Comparison of ENCODE assay signal across 8 cellular contexts in the genomic region with DNA sequence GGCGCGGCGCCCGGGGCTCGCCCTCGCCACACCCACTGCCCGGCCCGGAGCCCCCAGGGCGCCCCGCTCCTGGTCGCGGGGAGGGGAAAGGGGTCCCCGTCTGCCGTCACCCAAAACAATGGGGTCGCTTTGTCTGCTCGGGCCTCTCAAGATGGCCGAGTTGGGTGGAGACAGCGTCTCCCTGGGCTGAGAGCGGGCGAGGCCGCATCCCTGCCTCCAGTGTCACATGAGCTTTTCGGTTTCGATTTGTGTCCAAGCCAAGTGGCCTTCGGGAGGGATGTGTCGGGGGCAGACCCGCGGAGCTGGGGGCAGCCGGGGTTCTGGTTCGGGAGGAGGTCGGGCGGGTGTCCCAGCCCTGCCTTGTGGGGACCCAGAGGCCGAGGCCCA. TPM values are rescaled to one million over a fixed set of nuclear protein-coding genes. Genes with fewer than 3 reads are reported as not detected.
DNase-seq lines count a peak whose midpoint lies in the region; ATAC-seq and TF ChIP-seq lines count a peak whose summit lies in the region.

No MANE protein-coding gene starts in this region.

- H3K27me3 ChIP-seq in HUES64 (ENCODE audit: insufficient read depth, low read length): peaks cover 20% of the 10 kb centered on the region
- no peaks in the 10 kb centered on the region for H3K27me3 ChIP-seq in SK-N-SH (ENCODE audit: insufficient read depth)
- H3K27me3 ChIP-seq in adipocyte (replicated peaks; ENCODE audit: control insufficient read depth, insufficient read depth, low read length): no peaks in the 10 kb centered on the region
- H3K27me3 ChIP-seq in heart right ventricle: no peaks in the 10 kb centered on the region
- no peaks in the 10 kb centered on the region for H3K27me3 ChIP-seq in aorta (ENCODE audit: control insufficient read depth in 1 of 2, insufficient read depth in 2 of 2, low read length in 1 of 2)

- peak overlapping the region; percentile 53 for H3K27ac ChIP-seq in HUES64 (ENCODE audit: low read depth, low read length)
- peak overlapping the region; percentile 83 to 92 for H3K27ac ChIP-seq in SK-N-SH (ENCODE audit: low read depth in 2 of 2, low read length in 1 of 2)
- H3K27ac ChIP-seq in heart right ventricle: peak overlapping the region; percentile 91 to 98 (median 97)
- peak overlapping the region in 1 of 2 donors; percentile 65 for H3K27ac ChIP-seq in aorta (ENCODE audit: low read depth in 1 of 2, low read length in 2 of 2)

- H3K9ac ChIP-seq in HUES64 (ENCODE audit: low read depth, low read length): peak overlapping the region; percentile 94
- peak overlapping the region; percentile 95 for H3K9ac ChIP-seq in SK-N-SH
- peak overlapping the region; percentile 98 for H3K9ac ChIP-seq in adipocyte (ENCODE audit: low read length)

- intact Hi-C loops in heart right ventricle (cut with DNase I) (loop anchor here in 4 of 10 donors (2.0 to 10.0 kb wide), 4 partner anchors 122 to 350 kb away; a partner anchor contains a TSS), posterior vena cava (cut with DNase I) (loop anchor here in 1 of 2 donors (10.0 kb wide), 1 partner anchor 130 kb away; no protein-coding TSS in a partner anchor), aorta (cut with DNase I) (loop anchor here (2.0 to 10.0 kb wide), 3 partner anchors 16 to 350 kb away; a partner anchor contains a TSS)

- 0 out of 2 replicates have a peak overlapping the region, but pooled peaks have one; percentile 25 for H2AFZ ChIP-seq in SK-N-SH (ENCODE audit: low read depth)

- H3K4me1 ChIP-seq in HUES64 (ENCODE audit: insufficient read depth, low read length): peaks cover 23% of the 10 kb centered on the region
- peaks cover 22 to 37% of the 10 kb centered on the region in 2 experiments; a peak in 3 of 4 replicates for H3K4me1 ChIP-seq in SK-N-SH (ENCODE audit: control insufficient read depth in 1 of 2, insufficient read depth in 2 of 2, low read depth in 1 of 2, low read length in 1 of 2)
- peaks cover 37% of the 10 kb centered on the region for H3K4me1 ChIP-seq in adipocyte (ENCODE audit: control insufficient read depth, insufficient read depth, low read length)
- peaks cover 6 to 77% (median 56%) of the 10 kb centered on the region in 9 donors for H3K4me1 ChIP-seq in heart right ventricle
- H3K4me1 ChIP-seq in aorta (ENCODE audit: control insufficient read depth in 1 of 2, insufficient read depth in 2 of 2, low read length in 2 of 2): no peaks in the 10 kb centered on the region

- H3K4me2 ChIP-seq in SK-N-SH: peak overlapping the region; percentile 78

- TF ChIP-seq EP300 in SK-N-SH (IDR thresholded peaks at IDR 0.05; ENCODE audit: borderline replicate concordance in 1 of 2, low read depth in 1 of 2, low read length in 1 of 2): no peak

- POLR2A ChIA-PET in SK-N-SH (lab: Yijun Ruan, JAX): interaction anchor here (0.6 to 1.1 kb wide), 4 partner anchors 21 to 155 kb away, joined by 3 read pairs; no protein-coding TSS in a partner anchor

- peaks cover 10% of the 10 kb centered on the region for H3F3A ChIP-seq in SK-N-SH (replicated peaks; ENCODE audit: insufficient read depth)

- peaks cover 30% of the 10 kb centered on the region for H4K20me1 ChIP-seq in SK-N-SH (ENCODE audit: insufficient read depth)

- H3K36me3 ChIP-seq in HUES64 (ENCODE audit: insufficient read depth, low read length) (peaks cover 10% of the 10 kb centered on the region), SK-N-SH (replicated peaks in 1 of 2; ENCODE audit: control insufficient read depth in 1 of 2, insufficient read depth in 2 of 2, low read length in 1 of 2) (peaks cover 9 to 27% of the 10 kb centered on the region in 2 experiments), adipocyte (ENCODE audit: control insufficient read depth, insufficient read depth, low read length, severe bottlenecking) (peaks cover 8% of the 10 kb centered on the region), heart right ventricle (peaks cover 0 to 19% (median 0%) of the 10 kb centered on the region in 9 donors), aorta (ENCODE audit: control insufficient read depth in 1 of 2, insufficient read depth in 2 of 2, low read length in 1 of 2) (peaks cover 0 to 1% of the 10 kb centered on the region in 2 donors)

- H3K79me2 ChIP-seq in SK-N-SH (ENCODE audit: insufficient read depth): peaks cover 58% of the 10 kb centered on the region

- TF ChIP-seq RAD21 in SK-N-SH (IDR thresholded peaks at IDR 0.05; ENCODE audit: low read length): no peak

- peak overlapping the region; percentile 99 for H3K4me3 ChIP-seq in HUES64 (ENCODE audit: low read length)
- H3K4me3 ChIP-seq in SK-N-SH (ENCODE audit: low read depth in 2 of 2, low read length in 1 of 2): peak overlapping the region; percentile 90 to 97
- peak overlapping the region; percentile 96 for H3K4me3 ChIP-seq in adipocyte (ENCODE audit: low read length)
- peak overlapping the region; percentile 83 to 100 (median 99) for H3K4me3 ChIP-seq in heart right ventricle
- H3K4me3 ChIP-seq in aorta (ENCODE audit: low read length in 2 of 2): peak overlapping the region; percentile 87 to 94

- H3K9me3 ChIP-seq in HUES64 (ENCODE audit: insufficient read depth, low read depth, low read length) (no peaks in the 10 kb centered on the region), SK-N-SH (no peaks in the 10 kb centered on the region), adipocyte (ENCODE audit: control insufficient read depth, low read length) (no peaks in the 10 kb centered on the region), heart right ventricle (no peaks in the 10 kb centered on the region), aorta (ENCODE audit: control insufficient read depth, low read length) (no peaks in the 10 kb centered on the region)

- CTCF ChIA-PET in SK-N-SH (lab: Yijun Ruan, JAX): interaction anchor here (0.6 to 1.4 kb wide), 2 partner anchors 34 to 349 kb away, joined by 3 read pairs; no protein-coding TSS in a partner anchor

- H3K9me2 ChIP-seq in SK-N-SH: no peaks in the 10 kb centered on the region

- DNase-seq in DMS79 treated with DMSO at 0.1 percent for 48 hours (lab: John Stamatoyannopoulos, UW): peak; percentile 63
- peak; percentile 79 for DNase-seq in SK-N-SH
- peak; percentile 85 for DNase-seq in adipocyte (ENCODE audit: low read depth)
- peak; percentile 68 to 69 for DNase-seq in heart right ventricle
- DNase-seq in posterior vena cava (ENCODE audit: low spot score): peak; percentile 89
- DNase-seq in aorta: peak; percentile 81 to 87

- ATAC-seq in GM21423 (IDR thresholded peaks at IDR 0.05; ENCODE audit: unreplicated experiment): peak; percentile 35
- ATAC-seq in heart right ventricle: peak; percentile 32 to 72 (median 46)
- peak; percentile 71 for ATAC-seq in aorta (ENCODE audit: low FRiP score)

- whole genome bisulfite sequencing in HUES64: under 1% methylated on average over 32 of the region's 32 CpGs
- 0% methylated on average over 2 of the region's 32 CpGs for WGBS in SK-N-SH (ENCODE audit: low lambda C conversion rate)
- WGBS in heart right ventricle, 2 donors: 0% methylated on average over 30 to 32 of the region's 32 CpGs
- 0% methylated on average over 22 to 32 of the region's 32 CpGs for WGBS in aorta, 2 donors

- TF ChIP-seq CTCF in SK-N-SH (IDR thresholded peaks at IDR 0.05): no peak
- TF ChIP-seq CTCF in heart right ventricle (IDR thresholded peaks at IDR 0.05): no peak

TF ChIP-seq in SK-N-SH, 30 proteins besides CTCF, POLR2A, EP300 and RAD21 (continues in another document):
- TF ChIP-seq MEF2A (IDR thresholded peaks at IDR 0.05; ENCODE audit: borderline replicate concordance, low read depth) (no peak), RXRA (IDR thresholded peaks at IDR 0.05; ENCODE audit: borderline replicate concordance, low read depth) (no peak), NRF1 (IDR thresholded peaks at IDR 0.05; ENCODE audit: low read depth, low read length) (no peak), FOXM1 (IDR thresholded peaks at IDR 0.05; ENCODE audit: low read depth) (no peak), YY1 (IDR thresholded peaks at IDR 0.05; ENCODE audit: low read depth) (peak; percentile 81; the same call in 1 of the 2 replicates), GABPA (IDR thresholded peaks at IDR 0.05; ENCODE audit: low read depth) (no peak), CHD2 (IDR thresholded peaks at IDR 0.05; ENCODE audit: low read length, partially characterized antibody) (peak; percentile 7), TEAD4 (IDR thresholded peaks at IDR 0.05; ENCODE audit: borderline replicate concordance, insufficient read depth) (no peak), TCF12 (IDR thresholded peaks at IDR 0.05) (no peak), MXI1 (IDR thresholded peaks at IDR 0.05; ENCODE audit: low read depth, low read length) (no peak; the same call in 1 of the 2 replicates), TAF1 (IDR thresholded peaks at IDR 0.05; ENCODE audit: borderline replicate concordance, low read depth, low read length) (no peak), POLR2AphosphoS5 (IDR thresholded peaks at IDR 0.05; ENCODE audit: low read depth, low read length) (0 out of 2 replicates have a peak, but pooled peaks have one; percentile 19)
- TF ChIP-seq, protein P1, sequence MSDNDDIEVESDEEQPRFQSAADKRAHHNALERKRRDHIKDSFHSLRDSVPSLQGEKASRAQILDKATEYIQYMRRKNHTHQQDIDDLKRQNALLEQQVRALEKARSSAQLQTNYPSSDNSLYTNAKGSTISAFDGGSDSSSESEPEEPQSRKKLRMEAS (IDR thresholded peaks at IDR 0.05; ENCODE audit: low read depth): peak; percentile 46; the same call in 1 of the 2 replicates
- TF ChIP-seq, protein P2, sequence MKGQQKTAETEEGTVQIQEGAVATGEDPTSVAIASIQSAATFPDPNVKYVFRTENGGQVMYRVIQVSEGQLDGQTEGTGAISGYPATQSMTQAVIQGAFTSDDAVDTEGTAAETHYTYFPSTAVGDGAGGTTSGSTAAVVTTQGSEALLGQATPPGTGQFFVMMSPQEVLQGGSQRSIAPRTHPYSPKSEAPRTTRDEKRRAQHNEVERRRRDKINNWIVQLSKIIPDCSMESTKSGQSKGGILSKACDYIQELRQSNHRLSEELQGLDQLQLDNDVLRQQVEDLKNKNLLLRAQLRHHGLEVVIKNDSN (IDR thresholded peaks at IDR 0.05; ENCODE audit: borderline replicate concordance, low read depth): peak; percentile 67; the same call in 1 of the 2 replicates

RNA-seq across cellular contexts. Expression of a gene that starts 0.8 kb away (rescaled TPM):
- 143 TPM for polyA plus RNA-seq in HUES64 (2013, experiment 1 of 2)
- polyA plus RNA-seq in HUES64 (2013, experiment 2 of 2): 146 TPM
- 110 and 140 TPM in 2 replicates for polyA plus RNA-seq in SK-N-SH (2012; rRNA removed)
- 78.2 and 105 TPM in 2 replicates for polyA plus RNA-seq in SK-N-SH (2012; cell fraction: cytosol; rRNA removed)
- polyA plus RNA-seq in SK-N-SH (2012; cell fraction: nucleus; rRNA removed): 354 and 413 TPM in 2 replicates
- 100 to 1,000 TPM; 413 to 777 (median 634) TPM for total RNA-seq in heart right ventricle
- polyA plus RNA-seq in heart right ventricle: 100 to 1,000 TPM; 173 to 331 TPM
- total RNA-seq in posterior vena cava: 100 to 1,000 TPM; 421 to 510 TPM
- 100 to 1,000 TPM; 451 to 481 TPM for total RNA-seq in aorta
- 100 to 1,000 TPM in 1 of 2 donors, 10 to 100 TPM in 1; 26.5 to 151 TPM for polyA plus RNA-seq in aorta
